In the genomic region with DNA sequence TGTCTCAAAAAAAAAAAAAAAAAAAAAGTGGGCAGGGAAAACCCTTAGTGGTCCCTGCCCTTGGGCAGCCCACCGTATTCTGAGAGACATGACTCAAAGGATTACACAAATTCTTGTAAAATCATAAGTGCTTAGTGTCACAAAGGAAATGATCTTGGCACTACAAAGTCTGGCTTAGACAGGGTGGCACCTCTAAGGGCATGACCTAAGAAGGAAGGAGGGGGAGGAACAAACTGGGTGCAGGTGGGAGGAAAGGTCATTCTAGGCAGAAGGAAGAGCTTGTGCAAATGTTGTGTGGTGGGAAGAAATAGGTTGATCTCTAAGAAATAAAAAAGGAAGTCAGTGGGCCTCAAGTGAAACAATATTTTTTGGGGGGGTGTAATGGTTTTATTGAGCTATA, we compare ENCODE assay signal across 1 cellular context.
TF ChIP-seq lines count a peak whose summit lies in the region.

No MANE protein-coding gene starts in this region.

TF ChIP-seq in HepG2, 621 proteins besides CTCF, POLR2A, EP300 and RAD21:
- no peak for TF ChIP-seq REPIN1 (CRISPR knock-in tag; IDR thresholded peaks at IDR 0.05; ENCODE audit: borderline replicate concordance, low read depth)
- TF ChIP-seq ZNF546 (CRISPR knock-in tag; conservative IDR thresholded peaks at IDR 0.05) = no peak
- TF ChIP-seq ZNF33A (CRISPR knock-in tag; IDR thresholded peaks at IDR 0.05; ENCODE audit: borderline replicate concordance) = no peak
- TF ChIP-seq FOXK2 (IDR thresholded peaks at IDR 0.05) = no peak
- TF ChIP-seq ONECUT2 (CRISPR knock-in tag; IDR thresholded peaks at IDR 0.05) = no peak
- TF ChIP-seq ASH2L (IDR thresholded peaks at IDR 0.05; ENCODE audit: insufficient read length, low read depth, low read length) = no peak
- TF ChIP-seq, protein P1, sequence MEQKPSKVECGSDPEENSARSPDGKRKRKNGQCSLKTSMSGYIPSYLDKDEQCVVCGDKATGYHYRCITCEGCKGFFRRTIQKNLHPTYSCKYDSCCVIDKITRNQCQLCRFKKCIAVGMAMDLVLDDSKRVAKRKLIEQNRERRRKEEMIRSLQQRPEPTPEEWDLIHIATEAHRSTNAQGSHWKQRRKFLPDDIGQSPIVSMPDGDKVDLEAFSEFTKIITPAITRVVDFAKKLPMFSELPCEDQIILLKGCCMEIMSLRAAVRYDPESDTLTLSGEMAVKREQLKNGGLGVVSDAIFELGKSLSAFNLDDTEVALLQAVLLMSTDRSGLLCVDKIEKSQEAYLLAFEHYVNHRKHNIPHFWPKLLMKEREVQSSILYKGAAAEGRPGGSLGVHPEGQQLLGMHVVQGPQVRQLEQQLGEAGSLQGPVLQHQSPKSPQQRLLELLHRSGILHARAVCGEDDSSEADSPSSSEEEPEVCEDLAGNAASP (CRISPR knock-in tag; IDR thresholded peaks at IDR 0.05; ENCODE audit: borderline replicate concordance) = no peak
- TF ChIP-seq ZNF331 (CRISPR knock-in tag; IDR thresholded peaks at IDR 0.05) = no peak
- TF ChIP-seq DMAP1 (CRISPR knock-in tag; IDR thresholded peaks at IDR 0.05) = no peak
- no peak for TF ChIP-seq ZNF235 (CRISPR knock-in tag; IDR thresholded peaks at IDR 0.05; ENCODE audit: borderline replicate concordance)
- no peak for TF ChIP-seq MAFK (conservative IDR thresholded peaks at IDR 0.05 in 1 of 2, IDR thresholded peaks at IDR 0.05 in 1 of 2; ENCODE audit: low read length in 2 of 2)
- TF ChIP-seq PHF8 (CRISPR knock-in tag; IDR thresholded peaks at IDR 0.05) = no peak
- TF ChIP-seq, protein P2, sequence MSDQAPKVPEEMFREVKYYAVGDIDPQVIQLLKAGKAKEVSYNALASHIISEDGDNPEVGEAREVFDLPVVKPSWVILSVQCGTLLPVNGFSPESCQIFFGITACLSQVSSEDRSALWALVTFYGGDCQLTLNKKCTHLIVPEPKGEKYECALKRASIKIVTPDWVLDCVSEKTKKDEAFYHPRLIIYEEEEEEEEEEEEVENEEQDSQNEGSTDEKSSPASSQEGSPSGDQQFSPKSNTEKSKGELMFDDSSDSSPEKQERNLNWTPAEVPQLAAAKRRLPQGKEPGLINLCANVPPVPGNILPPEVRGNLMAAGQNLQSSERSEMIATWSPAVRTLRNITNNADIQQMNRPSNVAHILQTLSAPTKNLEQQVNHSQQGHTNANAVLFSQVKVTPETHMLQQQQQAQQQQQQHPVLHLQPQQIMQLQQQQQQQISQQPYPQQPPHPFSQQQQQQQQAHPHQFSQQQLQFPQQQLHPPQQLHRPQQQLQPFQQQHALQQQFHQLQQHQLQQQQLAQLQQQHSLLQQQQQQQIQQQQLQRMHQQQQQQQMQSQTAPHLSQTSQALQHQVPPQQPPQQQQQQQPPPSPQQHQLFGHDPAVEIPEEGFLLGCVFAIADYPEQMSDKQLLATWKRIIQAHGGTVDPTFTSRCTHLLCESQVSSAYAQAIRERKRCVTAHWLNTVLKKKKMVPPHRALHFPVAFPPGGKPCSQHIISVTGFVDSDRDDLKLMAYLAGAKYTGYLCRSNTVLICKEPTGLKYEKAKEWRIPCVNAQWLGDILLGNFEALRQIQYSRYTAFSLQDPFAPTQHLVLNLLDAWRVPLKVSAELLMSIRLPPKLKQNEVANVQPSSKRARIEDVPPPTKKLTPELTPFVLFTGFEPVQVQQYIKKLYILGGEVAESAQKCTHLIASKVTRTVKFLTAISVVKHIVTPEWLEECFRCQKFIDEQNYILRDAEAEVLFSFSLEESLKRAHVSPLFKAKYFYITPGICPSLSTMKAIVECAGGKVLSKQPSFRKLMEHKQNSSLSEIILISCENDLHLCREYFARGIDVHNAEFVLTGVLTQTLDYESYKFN (CRISPR knock-in tag; conservative IDR thresholded peaks at IDR 0.05) = no peak
- no peak for TF ChIP-seq RXRA (CRISPR knock-in tag; IDR thresholded peaks at IDR 0.05)
- TF ChIP-seq SAFB2 (CRISPR knock-in tag; IDR thresholded peaks at IDR 0.05; ENCODE audit: borderline replicate concordance, low read depth) = no peak
- no peak for TF ChIP-seq MATR3 (CRISPR knock-in tag; IDR thresholded peaks at IDR 0.05)
